In genomic region chr9:5425006-5425628, GRCh38 we compare ENCODE assay signal across 8 cellular contexts. TPM values are rescaled to one million over a fixed set of nuclear protein-coding genes. Genes with fewer than 3 reads are reported as not detected.
DNase-seq lines count a peak whose midpoint lies in the region; ATAC-seq and TF ChIP-seq lines count a peak whose summit lies in the region.

No MANE protein-coding gene starts in this region.

- ATAC-seq in GM18505 (IDR thresholded peaks at IDR 0.05; ENCODE audit: unreplicated experiment) (no peak), HG03045 (IDR thresholded peaks at IDR 0.05; ENCODE audit: unreplicated experiment) (no peak)

- no peak for TF ChIP-seq POLR2A in GM18505 (IDR thresholded peaks at IDR 0.05; ENCODE audit: borderline replicate concordance, extremely low read depth, insufficient read depth, insufficient read length)

- DNase-seq in DMS153 treated with DMSO at 0.1 percent for 48 hours (lab: John Stamatoyannopoulos, UW; ENCODE audit: unreplicated experiment) (peak; percentile 14), HuH-7 (ENCODE audit: low spot score) (peak; percentile 31), SK-N-DZ (ENCODE audit: low spot score) (peak; percentile 15), hepatic stellate cell (ENCODE audit: low spot score) (peak; percentile 17), 8988T (no peak), hippocampal formation (lab: John Stamatoyannopoulos, UW) (no peak)

RNA-seq across cellular contexts. Expression of gene PLGRKT, which starts 12.6 kb away (rescaled TPM):
- 20.8 and 23.5 TPM in 2 replicates for polyA plus RNA-seq in SK-N-DZ (2014; cell fraction: cytosol; rRNA removed)
- polyA plus RNA-seq in SK-N-DZ (2014; cell fraction: nucleus; rRNA removed), result 6.3 and 12.2 TPM in 2 replicates

RNA-seq across cellular contexts. Expression of gene CD274, which starts 25.2 kb away (rescaled TPM):
- not detected in 2 replicates for polyA plus RNA-seq in SK-N-DZ (2014; cell fraction: cytosol; rRNA removed)
- polyA plus RNA-seq in SK-N-DZ (2014; cell fraction: nucleus; rRNA removed), result not detected in 2 replicates

Comparison
In these comparisons a context has a peak if more than half of its experiments do, and no peak if none do; other contexts are left out.
1. DNase-seq: peak in DMS153 treated with DMSO at 0.1 percent for 48 hours (single experiment), HuH-7 (single experiment), SK-N-DZ (single experiment) and hepatic stellate cell (single experiment); none in 8988T (single experiment) and hippocampal formation (0 of 2).